1 cellular context compared by ENCODE assay signal in genomic region chr22:46578251-46578823, GRCh38.
TF ChIP-seq lines count a peak whose summit lies in the region.

No MANE protein-coding gene starts in this region.

TF ChIP-seq in H1, 55 proteins besides CTCF, POLR2A, EP300 and RAD21:
- TF ChIP-seq BRCA1 (IDR thresholded peaks at IDR 0.05; ENCODE audit: low read depth, low read length) (no peak), JUND (IDR thresholded peaks at IDR 0.05; ENCODE audit: low read length) (no peak), PHF8 (conservative IDR thresholded peaks at IDR 0.05; ENCODE audit: low read depth, low read length) (no peak), NANOG (IDR thresholded peaks at IDR 0.05; ENCODE audit: insufficient read depth, low read depth, low read length, poor library complexity, severe bottlenecking) (no peak), NRF1 (IDR thresholded peaks at IDR 0.05; ENCODE audit: low read depth, low read length) (no peak), CBX5 (IDR thresholded peaks at IDR 0.05; ENCODE audit: low read depth, low read length) (no peak), RXRA (IDR thresholded peaks at IDR 0.05; ENCODE audit: insufficient read depth, low read depth, low read length) (no peak), KDM4A (IDR thresholded peaks at IDR 0.05; ENCODE audit: low read depth, low read length, severe bottlenecking) (no peak), GABPA (IDR thresholded peaks at IDR 0.05; ENCODE audit: borderline replicate concordance, insufficient read depth, low read length) (no peak), KDM5A (IDR thresholded peaks at IDR 0.05; ENCODE audit: low read length) (no peak), SUZ12 (IDR thresholded peaks at IDR 0.05; ENCODE audit: low read length) (no peak), POU5F1 (IDR thresholded peaks at IDR 0.05; ENCODE audit: low read depth, low read length) (no peak), SP4 (IDR thresholded peaks at IDR 0.05; ENCODE audit: low read length) (no peak), SAP30 (IDR thresholded peaks at IDR 0.05; ENCODE audit: insufficient read depth, insufficient replicate concordance, low read length) (no peak)
